ENCODE assay signal across 24 cellular contexts in the genomic region with DNA sequence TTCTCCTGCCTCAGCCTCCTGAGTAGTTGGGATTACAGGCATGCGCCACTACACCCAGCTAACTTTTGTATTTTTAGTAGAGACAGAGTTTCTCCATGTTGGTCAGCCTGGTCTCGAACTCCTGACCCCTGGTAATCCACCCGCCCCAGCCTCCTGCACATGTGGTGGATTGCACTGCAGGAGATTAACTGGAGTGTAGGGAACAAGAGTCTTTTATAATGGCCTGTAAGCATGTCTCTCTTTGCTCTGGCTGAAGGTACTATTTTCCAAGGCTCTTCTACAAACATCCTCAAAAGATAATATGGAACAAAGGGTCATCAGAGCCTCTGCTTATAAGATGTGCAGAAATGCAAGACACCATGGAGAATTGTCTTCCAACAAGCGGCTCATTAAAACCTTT. TPM values are rescaled to one million over a fixed set of nuclear protein-coding genes. Genes with fewer than 3 reads are reported as not detected.
DNase-seq lines count a peak whose midpoint lies in the region; ATAC-seq, FAIRE-seq and TF ChIP-seq lines count a peak whose summit lies in the region.
"Had no signal": no experiment of that assay in that cellular context is flagged by ENCODE, and none has a peak within 500 bp of the region (broad histone marks: within the 10 kb centered on the region; RNA-seq: fewer than 3 reads in every experiment).

No MANE protein-coding gene starts in this region.

- peaks cover 22% of the 10 kb centered on the region for H3K4me1 ChIP-seq in HUES64 (ENCODE audit: insufficient read depth, low read length)
- H3K4me1 ChIP-seq in endodermal cell (ENCODE audit: control insufficient read depth, insufficient read depth, low read length), result peaks cover 5% of the 10 kb centered on the region
- peaks cover 50% of the 10 kb centered on the region for H3K4me1 ChIP-seq in psoas muscle

- no peak for TF ChIP-seq POLR2A in GM12892 (IDR thresholded peaks at IDR 0.05; ENCODE audit: low read depth, low read length)

- peak overlapping the region; percentile 96 for H3K4me3 ChIP-seq in HUES64 (ENCODE audit: low read length)
- H3K4me3 ChIP-seq in endodermal cell (ENCODE audit: low read length), result peak overlapping the region; percentile 100
- no peak overlapping the region for H3K4me3 ChIP-seq in psoas muscle
- H3K4me3 ChIP-seq: adrenal gland, cardiac muscle cell, smooth muscle cell, uterus had no signal

- peaks cover 56% of the 10 kb centered on the region for H3K4me1 Mint-ChIP-seq in activated CD8-positive, alpha-beta T cell treated with anti-CD3 and anti-CD28 coated beads for 36 hours (ENCODE audit: low read depth)
- H3K4me1 Mint-ChIP-seq in activated CD8-positive, alpha-beta T cell treated with anti-CD3 and anti-CD28 coated beads, Interleukin-2, amount 10 ng/mL, durations not matched to agents 7 days and 5 days (ENCODE audit: low read depth), result peaks cover 47% of the 10 kb centered on the region
- peaks cover 23% of the 10 kb centered on the region for H3K4me1 Mint-ChIP-seq in endodermal cell

- H3K27ac Mint-ChIP-seq in activated CD8-positive, alpha-beta T cell treated with anti-CD3 and anti-CD28 coated beads for 36 hours, result peak overlapping the region; percentile 25
- H3K27ac Mint-ChIP-seq in activated CD8-positive, alpha-beta T cell treated with anti-CD3 and anti-CD28 coated beads, Interleukin-2, amount 10 ng/mL, durations not matched to agents 7 days and 5 days, result no peak overlapping the region
- peak overlapping the region; percentile 53 for H3K27ac Mint-ChIP-seq in endodermal cell

- TF ChIP-seq CTCF in activated CD8-positive, alpha-beta T cell treated with anti-CD3 and anti-CD28 coated beads for 36 hours (IDR thresholded peaks at IDR 0.05), result no peak
- no peak for TF ChIP-seq CTCF in endodermal cell (conservative IDR thresholded peaks at IDR 0.05)
- no peak for TF ChIP-seq CTCF in psoas muscle (IDR thresholded peaks at IDR 0.05)

- peaks cover 34% of the 10 kb centered on the region for H3K36me3 Mint-ChIP-seq in activated CD8-positive, alpha-beta T cell treated with anti-CD3 and anti-CD28 coated beads for 36 hours (ENCODE audit: low read depth)
- H3K36me3 Mint-ChIP-seq in activated CD8-positive, alpha-beta T cell treated with anti-CD3 and anti-CD28 coated beads, Interleukin-2, amount 10 ng/mL, durations not matched to agents 7 days and 5 days (ENCODE audit: low read depth), result peaks cover 32% of the 10 kb centered on the region
- H3K36me3 Mint-ChIP-seq in endodermal cell (ENCODE audit: low read depth), result peaks cover 36% of the 10 kb centered on the region

- 94% methylated on average over 4 of the region's 4 CpGs for WGBS in HUES64
- 93 to 95% methylated on average over 3 to 4 of the region's 4 CpGs for WGBS in endodermal cell (ENCODE audit: insufficient coverage in 1 of 2, insufficient read length in 1 of 2), 2 experiments
- WGBS in psoas muscle, 3 donors, result 91 to 100% (median 95%) methylated on average over 4 of the region's 4 CpGs

- peak overlapping the region; percentile 31; the same call in 1 of the 2 replicates for H3K9ac ChIP-seq in HUES64 (ENCODE audit: low read depth, low read length)
- no peak overlapping the region for H3K9ac ChIP-seq in endodermal cell (ENCODE audit: extremely low read depth, low read length, poor library complexity, severe bottlenecking)

- POLR2A ChIA-PET in activated CD8-positive, alpha-beta T cell treated with anti-CD3 and anti-CD28 coated beads for 36 hours (lab: Charles Lee), result no interaction called here
- POLR2A ChIA-PET in activated CD8-positive, alpha-beta T cell treated with anti-CD3 and anti-CD28 coated beads, Interleukin-2, amount 10 ng/mL, durations not matched to agents 7 days and 5 days (lab: Charles Lee), result no interaction called here

- peak overlapping the region; percentile 99 for H3K4me3 Mint-ChIP-seq in activated CD8-positive, alpha-beta T cell treated with anti-CD3 and anti-CD28 coated beads for 36 hours
- H3K4me3 Mint-ChIP-seq in activated CD8-positive, alpha-beta T cell treated with anti-CD3 and anti-CD28 coated beads, Interleukin-2, amount 10 ng/mL, durations not matched to agents 7 days and 5 days, result no peak overlapping the region
- H3K4me3 Mint-ChIP-seq in endodermal cell, result peak overlapping the region; percentile 95

- H3K27ac ChIP-seq in HUES64 (ENCODE audit: low read depth, low read length) (no peak overlapping the region), endodermal cell (ENCODE audit: low read depth, low read length) (no peak overlapping the region), psoas muscle (peak overlapping the region; percentile 5)
- H3K27ac ChIP-seq: adrenal gland, C4-2B, cardiac muscle cell, dorsolateral prefrontal cortex, epithelial cell of prostate, foreskin keratinocyte, uterus had no signal

- peaks cover 4% of the 10 kb centered on the region for H3K27me3 Mint-ChIP-seq in activated CD8-positive, alpha-beta T cell treated with anti-CD3 and anti-CD28 coated beads for 36 hours
- H3K27me3 Mint-ChIP-seq in activated CD8-positive, alpha-beta T cell treated with anti-CD3 and anti-CD28 coated beads, Interleukin-2, amount 10 ng/mL, durations not matched to agents 7 days and 5 days (ENCODE audit: low read depth), result peaks cover 5% of the 10 kb centered on the region
- no peaks in the 10 kb centered on the region for H3K27me3 Mint-ChIP-seq in endodermal cell (ENCODE audit: insufficient read depth)

- FAIRE-seq in GM12892 (lab: Jason Lieb, UNC), result no peak

- CTCF ChIA-PET in activated CD8-positive, alpha-beta T cell treated with anti-CD3 and anti-CD28 coated beads for 36 hours (lab: Charles Lee), result no interaction called here
- CTCF ChIA-PET in activated CD8-positive, alpha-beta T cell treated with anti-CD3 and anti-CD28 coated beads, Interleukin-2, amount 10 ng/mL, durations not matched to agents 7 days and 5 days (lab: Charles Lee), result no interaction called here

- no peaks in the 10 kb centered on the region for H3K27me3 ChIP-seq in HUES64 (ENCODE audit: insufficient read depth, low read length)
- no peaks in the 10 kb centered on the region for H3K27me3 ChIP-seq in endodermal cell (ENCODE audit: control insufficient read depth, insufficient read depth, low read length, poor library complexity, severe bottlenecking)
- H3K27me3 ChIP-seq in psoas muscle (ENCODE audit: insufficient read depth in 3 of 3, low read length in 2 of 3), result no peaks in the 10 kb centered on the region
- H3K27me3 ChIP-seq: adrenal gland, cardiac muscle cell, dorsolateral prefrontal cortex, foreskin keratinocyte, uterus had no signal

- H3K9me3 ChIP-seq in HUES64 (ENCODE audit: insufficient read depth, low read depth, low read length) (no peaks in the 10 kb centered on the region), endodermal cell (ENCODE audit: control insufficient read depth, low read length) (no peaks in the 10 kb centered on the region), psoas muscle (no peaks in the 10 kb centered on the region)
- H3K9me3 ChIP-seq: adrenal gland, uterus had no signal

- intact Hi-C loops in activated CD8-positive, alpha-beta T cell treated with anti-CD3 and anti-CD28 coated beads for 36 hours (cut with micrococcal nuclease), result no loop called here
- intact Hi-C loops in psoas muscle (cut with DNase I), result no loop called here

- peaks cover 47% of the 10 kb centered on the region for H3K36me3 ChIP-seq in HUES64 (ENCODE audit: insufficient read depth, low read length)
- H3K36me3 ChIP-seq in endodermal cell (ENCODE audit: control insufficient read depth, insufficient read depth, low read length), result peaks cover 38% of the 10 kb centered on the region
- peaks cover 10 to 22% of the 10 kb centered on the region in 2 donors for H3K36me3 ChIP-seq in psoas muscle (ENCODE audit: insufficient read depth in 1 of 2, low read depth in 1 of 2)
- H3K36me3 ChIP-seq: uterus had no signal

- no peak for ATAC-seq in activated CD8-positive, alpha-beta T cell treated with anti-CD3 and anti-CD28 coated beads for 36 hours
- ATAC-seq in activated CD8-positive, alpha-beta T cell treated with anti-CD3 and anti-CD28 coated beads, Interleukin-2, amount 10 ng/mL, durations not matched to agents 7 days and 5 days, result no peak
- ATAC-seq in psoas muscle, result no peak
- ATAC-seq in HG03432 (IDR thresholded peaks at IDR 0.05; ENCODE audit: unreplicated experiment), result no peak
- ATAC-seq: foreskin keratinocyte had no signal

- DNase-seq in activated CD8-positive, alpha-beta T cell treated with anti-CD3 and anti-CD28 coated beads for 36 hours, result no peak
- DNase-seq in activated CD8-positive, alpha-beta T cell treated with anti-CD3 and anti-CD28 coated beads, Interleukin-2, amount 10 ng/mL, durations not matched to agents 7 days and 5 days, result no peak
- DNase-seq in endodermal cell (no peak), psoas muscle (no peak), GM12892 (ENCODE audit: insufficient read length) (no peak)
- no peak for DNase-seq in activated naive CD4-positive, alpha-beta T cell treated with Interleukin-2 at 50 U/mL for 16 hours
- DNase-seq: ACHN; activated CD4-positive, alpha-beta T cell treated with anti-CD3 and anti-CD28 coated beads, Interleukin-2, amount 50 U/mL, for 1 hour; adrenal gland; dorsolateral prefrontal cortex; foreskin keratinocyte; hypothalamus; NCI-H1105; NCI-H510A treated with DMSO at 0.1 percent for 48 hours; stimulated activated CD4-positive, alpha-beta T cell treated with anti-CD3 and anti-CD28 coated beads, Interleukin-4, amount 100 ng/mL, for 24 hours; uterus had no signal

- no peaks in the 10 kb centered on the region for H3K9me3 Mint-ChIP-seq in activated CD8-positive, alpha-beta T cell treated with anti-CD3 and anti-CD28 coated beads for 36 hours
- H3K9me3 Mint-ChIP-seq in activated CD8-positive, alpha-beta T cell treated with anti-CD3 and anti-CD28 coated beads, Interleukin-2, amount 10 ng/mL, durations not matched to agents 7 days and 5 days (ENCODE audit: insufficient read depth), result no peaks in the 10 kb centered on the region
- no peaks in the 10 kb centered on the region for H3K9me3 Mint-ChIP-seq in endodermal cell
- H3K9me3 Mint-ChIP-seq: activated T-helper 1 cell treated with anti-CD3 and anti-CD28 coated beads, Interleukin-12 subunit alpha, Interleukin-12 subunit beta, Interleukin-2, Interleukin-4 antibody, amounts not matched to agents 30 ng/mL and 10 ng/mL and 1 ng/mL, durations not matched to agents 14 hours and 24 hours and 36 hours; memory B cell had no signal

RNA-seq across cellular contexts. Expression of a gene that starts 3.2 kb away (rescaled TPM):
- 100 to 1,000 TPM; 206 to 240 TPM for total RNA-seq in activated CD8-positive, alpha-beta T cell treated with anti-CD3 and anti-CD28 coated beads for 36 hours
- total RNA-seq in activated CD8-positive, alpha-beta T cell treated with anti-CD3 and anti-CD28 coated beads, Interleukin-2, amount 10 ng/mL, durations not matched to agents 7 days and 5 days, result 100 to 1,000 TPM; 206 to 208 TPM
- 330 TPM for polyA plus RNA-seq in HUES64 (2013, experiment 1 of 2)
- 334 TPM for polyA plus RNA-seq in HUES64 (2013, experiment 2 of 2)
- total RNA-seq in endodermal cell, result 100 to 1,000 TPM; 335 to 356 TPM
- 358 TPM for polyA plus RNA-seq in endodermal cell (2013, experiment 1 of 2)
- 283 TPM for polyA plus RNA-seq in endodermal cell (2013, experiment 2 of 2)
- 100 to 1,000 TPM; 465 to 704 (median 639) TPM for total RNA-seq in psoas muscle
- polyA plus RNA-seq in psoas muscle, result 100 to 1,000 TPM; 401 to 791 (median 735) TPM
- polyA plus RNA-seq in GM12892 (2012; ENCODE audit: missing spikeins), result 1,193 TPM
